1 cellular context compared by ENCODE assay signal in the genomic region with DNA sequence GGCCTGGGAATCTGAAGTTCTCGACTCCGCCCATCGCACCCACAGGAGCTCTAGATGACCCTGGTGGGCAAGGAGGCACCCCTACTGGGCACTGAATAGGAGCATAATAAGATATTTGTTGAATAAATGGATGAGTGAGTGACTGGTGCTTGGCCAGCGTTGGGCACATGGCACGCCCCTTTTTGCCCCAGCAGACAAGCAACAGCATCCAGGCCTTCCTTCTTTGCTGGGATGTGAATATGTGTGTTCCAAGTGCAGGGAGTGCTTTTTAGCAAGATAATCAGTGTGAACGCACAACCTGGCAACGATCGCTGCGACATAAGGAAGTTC.
TF ChIP-seq lines count a peak whose summit lies in the region.

No MANE protein-coding gene starts in this region.

TF ChIP-seq in A549, 52 proteins besides CTCF, POLR2A, EP300 and RAD21 (continued from another document):
- TF ChIP-seq HMGXB4 (CRISPR knock-in tag; IDR thresholded peaks at IDR 0.05; ENCODE audit: borderline replicate concordance) (no peak), HDAC2 (IDR thresholded peaks at IDR 0.05) (no peak), HOXA7 (CRISPR knock-in tag; IDR thresholded peaks at IDR 0.05) (no peak), CBX2 (IDR thresholded peaks at IDR 0.05; ENCODE audit: borderline replicate concordance, low read depth) (no peak), ZC3H11A (IDR thresholded peaks at IDR 0.05) (no peak), SMC3 (IDR thresholded peaks at IDR 0.05) (no peak), NR3C1 (IDR thresholded peaks at IDR 0.05) (no peak), NFE2L2 (conservative IDR thresholded peaks at IDR 0.05; ENCODE audit: low read length) (no peak)
TF ChIP-seq in A549: peak in this region for 0.
